Comparison of ENCODE assay signal across 8 cellular contexts in genomic region chr1:42847111-42847580, GRCh38. TPM values are rescaled to one million over a fixed set of nuclear protein-coding genes. Genes with fewer than 3 reads are reported as not detected.
A peak's percentile ranks its signal among the peaks of the same experiment; 100 is the strongest.
DNase-seq lines count a peak whose midpoint lies in the region; ATAC-seq and TF ChIP-seq lines count a peak whose summit lies in the region.

No MANE protein-coding gene starts in this region.

- H2BK12ac ChIP-seq in H9 (ENCODE audit: insufficient read length, low read depth, low read length) = no peak overlapping the region

- no peak overlapping the region for H3K18ac ChIP-seq in H9 (ENCODE audit: insufficient read length, low read depth, low read length)

- TF ChIP-seq CTCF in 22Rv1 (IDR thresholded peaks at IDR 0.05) (no peak), H9 (conservative IDR thresholded peaks at IDR 0.05) (no peak), ascending aorta (IDR thresholded peaks at IDR 0.05) (no peak), lower leg skin (IDR thresholded peaks at IDR 0.05) (no peak)

- H3K4me3 ChIP-seq in ascending aorta (peak overlapping the region; percentile 81 to 82), lower leg skin (ENCODE audit: low read depth, poor library complexity, severe bottlenecking) (peak overlapping the region; percentile 89), urinary bladder (ENCODE audit: low read depth, low read length) (peak overlapping the region; percentile 75)

- H4K8ac ChIP-seq in H9 (replicated peaks; ENCODE audit: insufficient read length, low read depth, low read length) = no peak overlapping the region

- H4K91ac ChIP-seq in H9 (ENCODE audit: insufficient read length, low read depth, low read length) = no peak overlapping the region

- no peak overlapping the region for H2AFZ ChIP-seq in H9 (ENCODE audit: low read length)

- H3K4ac ChIP-seq in H9 (ENCODE audit: low read depth, low read length) = no peak overlapping the region

- no peak overlapping the region for H3T11ph ChIP-seq in H9 (ENCODE audit: low read length)

- peaks cover 34 to 52% (median 36%) of the 10 kb centered on the region in 3 experiments for H3K36me3 Mint-ChIP-seq in H9 (ENCODE audit: insufficient read depth in 1 of 3, low read depth in 3 of 3)

- no peaks in the 10 kb centered on the region for H3K27me3 Mint-ChIP-seq in H9 (ENCODE audit: low read depth)

- H3K56ac ChIP-seq in H9 (ENCODE audit: insufficient read length, low read depth, low read length) = no peak overlapping the region

- peak overlapping the region; percentile 60 for H3K27ac ChIP-seq in 22Rv1
- no peak overlapping the region for H3K27ac ChIP-seq in H9 (ENCODE audit: insufficient read length, low read depth, low read length)
- peak overlapping the region in 1 of 2 donors; percentile 82 for H3K27ac ChIP-seq in ascending aorta
- H3K27ac ChIP-seq in urinary bladder (ENCODE audit: low read depth) = no peak overlapping the region

- H3K27ac Mint-ChIP-seq in H9 = peak overlapping the region; percentile 9 to 63 (median 33)

- peaks cover 6% of the 10 kb centered on the region for H3K23me2 ChIP-seq in H9 (ENCODE audit: insufficient read length, low read depth, low read length, poor library complexity, severe bottlenecking)

- ATAC-seq in HG02970 (IDR thresholded peaks at IDR 0.05; ENCODE audit: low FRiP score, unreplicated experiment) (no peak), GM21576 (IDR thresholded peaks at IDR 0.05; ENCODE audit: unreplicated experiment) (no peak)

- peak overlapping the region; percentile 86 for H3K4me2 ChIP-seq in H9 (ENCODE audit: insufficient read depth, insufficient read length, low read length)

- peaks cover 4% of the 10 kb centered on the region for H3K79me1 ChIP-seq in H9 (ENCODE audit: insufficient read depth, low read depth, low read length, poor library complexity, severe bottlenecking)

- no peak overlapping the region for H2BK5ac ChIP-seq in H9 (ENCODE audit: insufficient read length, low read length)

- H3K4me1 ChIP-seq in H9 (ENCODE audit: insufficient read depth, low read length) = peaks cover 2% of the 10 kb centered on the region; the same call in 1 of the 2 replicates
- peaks cover 0 to 14% of the 10 kb centered on the region in 2 donors for H3K4me1 ChIP-seq in ascending aorta
- H3K4me1 ChIP-seq in urinary bladder (ENCODE audit: insufficient read depth) = peaks cover 2% of the 10 kb centered on the region

- no peak for TF ChIP-seq POLR2A in lower leg skin (IDR thresholded peaks at IDR 0.05)

- H3K9me3 Mint-ChIP-seq in H9 = peaks cover 0 to 3% of the 10 kb centered on the region in 2 experiments; a peak in 3 of 5 replicates

- H3K27me3 ChIP-seq in H9 (ENCODE audit: insufficient read depth, low read length) = no peaks in the 10 kb centered on the region
- H3K27me3 ChIP-seq in ascending aorta = no peaks in the 10 kb centered on the region

- H4K5ac ChIP-seq in H9 (ENCODE audit: insufficient read length, low read depth, low read length) = no peak overlapping the region

- H2AK5ac ChIP-seq in H9 (ENCODE audit: insufficient read length, low read length) = no peak overlapping the region

- DNase-seq in H9 (no peak), ascending aorta (ENCODE audit: low spot score in 2 of 2) (no peak), lower leg skin (ENCODE audit: low spot score in 2 of 2) (no peak)
- DNase-seq in effector CD4-positive, alpha-beta T cell = no peak

- H2BK15ac ChIP-seq in H9 (ENCODE audit: low read depth, low read length) = no peak overlapping the region

- H3K23ac ChIP-seq in H9 (ENCODE audit: insufficient read length, low read depth, low read length) = no peak overlapping the region

- peak overlapping the region; percentile 67 for H3K9ac ChIP-seq in H9 (ENCODE audit: extremely low read depth, insufficient read length, low read length)

- no peak overlapping the region for H2BK120ac ChIP-seq in H9 (ENCODE audit: low read depth, low read length, poor library complexity, severe bottlenecking)

- H3K9me3 ChIP-seq in H9 (ENCODE audit: control insufficient read depth, low read depth, low read length) = no peaks in the 10 kb centered on the region
- H3K9me3 ChIP-seq in ascending aorta = peaks cover 0 to 8% of the 10 kb centered on the region in 2 donors

- H3K36me3 ChIP-seq in ascending aorta (peaks cover 13 to 31% of the 10 kb centered on the region in 2 donors), urinary bladder (ENCODE audit: insufficient read depth) (peaks cover 3% of the 10 kb centered on the region)

- H3K79me2 ChIP-seq in H9 (ENCODE audit: insufficient read depth, low read length) = no peaks in the 10 kb centered on the region; the same call in 1 of the 2 replicates

- no peak overlapping the region for H2BK20ac ChIP-seq in H9 (ENCODE audit: low read depth, low read length, poor library complexity, severe bottlenecking)

- H3K4me1 Mint-ChIP-seq in H9 = peaks cover 20 to 25% of the 10 kb centered on the region in 2 experiments

- H4K20me1 ChIP-seq in H9 (ENCODE audit: control insufficient read depth, insufficient read depth, insufficient read length) = no peaks in the 10 kb centered on the region

- peak overlapping the region; percentile 93 to 94 for H3K4me3 Mint-ChIP-seq in H9

- intact Hi-C loops in ascending aorta (cut with DNase I) = loop anchor here (2.0 to 10.0 kb wide), 5 partner anchors 115 to 508 kb away; partner anchors contain the start of genes CDC20, PPCS, PPIH and ZMYND12
- intact Hi-C loops in lower leg skin (cut with DNase I; ENCODE audit: low total_unique reads) = no loop called here

- WGBS in H9 (ENCODE audit: extremely low coverage, insufficient read length, low lambda C conversion rate) = no CpG with 5 or more reads among the region's 6 CpGs
- 4 to 6% methylated on average over 6 of the region's 6 CpGs for WGBS in lower leg skin, 2 donors
- WGBS in urinary bladder = 5% methylated on average over 6 of the region's 6 CpGs

- H3K14ac ChIP-seq in H9 (ENCODE audit: insufficient read depth, low read length) = no peak overlapping the region

RNA-seq across cellular contexts. Expression of gene ZNF691, which starts 0.7 kb away (rescaled TPM):
- total RNA-seq in H9 (2021) = 18.6 and 20.1 TPM in 2 replicates
- total RNA-seq in ascending aorta = 14.7 TPM
- 10 to 100 TPM in 2 of 4 donors, 1 to 10 TPM in 2; 7.6 to 11.6 (median 9.9) TPM for total RNA-seq in lower leg skin
- 10.3 TPM for total RNA-seq in urinary bladder
- polyA plus RNA-seq in urinary bladder = 12.0 TPM

RNA-seq across cellular contexts. Expression of gene SVBP, which starts 29.9 kb away (rescaled TPM):
- total RNA-seq in H9 (2021) (37.9 and 41.3 TPM in 2 replicates), ascending aorta (1.2 TPM), lower leg skin (10 to 100 TPM; 11.2 to 18.1 (median 14.1) TPM), urinary bladder (30.8 TPM)
- 35.5 TPM for polyA plus RNA-seq in urinary bladder

RNA-seq across cellular contexts. Expression of gene ERMAP, which starts 30.2 kb away (rescaled TPM):
- total RNA-seq in H9 (2021) (4.3 and 4.5 TPM in 2 replicates), ascending aorta (0.11 TPM), lower leg skin (10 to 100 TPM in 1 of 4 donors, 1 to 10 TPM in 3; 8.0 to 11.5 (median 9.3) TPM), urinary bladder (12.3 TPM)
- 8.2 TPM for polyA plus RNA-seq in urinary bladder
